ENCODE assay signal across 8 cellular contexts in genomic region chr5:69166686-69167487, GRCh38. TPM values are rescaled to one million over a fixed set of nuclear protein-coding genes. Genes with fewer than 3 reads are reported as not detected.
A peak's percentile ranks its signal among the peaks of the same experiment; 100 is the strongest.
DNase-seq lines count a peak whose midpoint lies in the region; ATAC-seq and TF ChIP-seq lines count a peak whose summit lies in the region.

CCNB1 (plus strand) TSS chr5:69167150; CDS start chr5:69167263, 113 bp downstream.

- CTCF ChIA-PET in mammary epithelial cell (lab: Charles Lee; ENCODE audit: low non-redundant PET), result no interaction called here

- H3K9me3 ChIP-seq in mammary epithelial cell (replicated peaks; ENCODE audit: insufficient read depth, low read length), result no peaks in the 10 kb centered on the region
- no peaks in the 10 kb centered on the region for H3K9me3 ChIP-seq in iPS-20b (ENCODE audit: insufficient read depth, low read depth, low read length)

- peak within 1 kb of the TSS; percentile 74 to 87 (median 76) for H3K4me3 ChIP-seq in mammary epithelial cell (replicated peaks in 1 of 3; ENCODE audit: insufficient read depth in 1 of 3, low read depth in 2 of 3, low read length in 3 of 3)
- peak within 1 kb of the TSS; percentile 92 for H3K4me3 ChIP-seq in iPS-20b (ENCODE audit: low read length)
- peak within 1 kb of the TSS; percentile 61 to 90 (median 72) for H3K4me3 ChIP-seq in skin epidermis

- DNase-seq in AG08395 (ENCODE audit: low spot score), result peak; percentile 100
- DNase-seq in NCI-H2227 (lab: John Stamatoyannopoulos, UW; ENCODE audit: unreplicated experiment), result peak; percentile 98
- DNase-seq in mammary epithelial cell, result peak; percentile 98

- intact Hi-C loops in mammary epithelial cell (cut with micrococcal nuclease), result loop anchor here (2.0 to 5.0 kb wide), 2 partner anchors 65 to 74 kb away; partner anchors contain the start of gene CDK7

- peak within 1 kb of the TSS; percentile 95 for H3K4me2 ChIP-seq in mammary epithelial cell (ENCODE audit: insufficient read depth, low read depth, low read length)

- dilution Hi-C loops in mammary epithelial cell (cut with HindIII; ENCODE audit: low sequenced_read_pairs), result no loop called here

- peak within 1 kb of the TSS; percentile 95 for H2AFZ ChIP-seq in mammary epithelial cell (ENCODE audit: low read depth, low read length)

- no TSS peak for BruUV-seq in mammary epithelial cell (replicated peaks; lab: Mats Ljungman, UMichigan)

- in situ Hi-C loops in mammary epithelial cell (cut with MboI; ENCODE audit: low sequenced_read_pairs in 2 of 2), result no loop called here

- no peak for TF ChIP-seq CTCF in VCaP (conservative IDR thresholded peaks at IDR 0.05)
- TF ChIP-seq CTCF in mammary epithelial cell (conservative IDR thresholded peaks at IDR 0.05 in 1 of 2, IDR thresholded peaks at IDR 0.05 in 1 of 2; ENCODE audit: extremely low read depth in 1 of 2, insufficient read depth in 1 of 2, low read depth in 1 of 2, low read length in 2 of 2), result no peak

- H3K27me3 ChIP-seq in mammary epithelial cell (ENCODE audit: insufficient read depth, low read length) (no peaks in the 10 kb centered on the region), iPS-20b (ENCODE audit: insufficient read depth, low read length) (no peaks in the 10 kb centered on the region)

- no peaks in the 10 kb centered on the region for H4K20me1 ChIP-seq in mammary epithelial cell (ENCODE audit: insufficient read depth, low read length)

- H3K27ac ChIP-seq in VCaP (peak within 1 kb of the TSS; percentile 69), mammary epithelial cell (ENCODE audit: insufficient read depth, low read depth, low read length) (peak within 1 kb of the TSS; percentile 81), iPS-20b (ENCODE audit: low read length) (peak within 1 kb of the TSS; percentile 88), skin epidermis (peak within 1 kb of the TSS in 18 of 21 experiments; percentile 1 to 77 (median 58))

- peak; percentile 99 for ATAC-seq in GM18909 (IDR thresholded peaks at IDR 0.05; ENCODE audit: poor library complexity, unreplicated experiment)
- ATAC-seq in HG03159 (IDR thresholded peaks at IDR 0.05; ENCODE audit: unreplicated experiment), result peak; percentile 99

- H3K36me3 ChIP-seq in mammary epithelial cell (ENCODE audit: insufficient read depth, low read length) (peaks cover 18% of the 10 kb centered on the region), iPS-20b (ENCODE audit: insufficient read depth, low read depth, low read length) (peaks cover 42% of the 10 kb centered on the region)

- H3K9ac ChIP-seq in mammary epithelial cell (ENCODE audit: insufficient read depth, low read length) (peak within 1 kb of the TSS; percentile 92), iPS-20b (ENCODE audit: low read depth, low read length) (peak within 1 kb of the TSS; percentile 100)

- peaks cover 46% of the 10 kb centered on the region for H3K79me2 ChIP-seq in mammary epithelial cell (ENCODE audit: insufficient read depth, low read length)

- WGBS in mammary epithelial cell (ENCODE audit: low coverage, missing lambda C conversion rate), result 1% methylated on average over 32 of the region's 50 CpGs

- peaks cover 19% of the 10 kb centered on the region for H3K4me1 ChIP-seq in mammary epithelial cell (ENCODE audit: insufficient read depth, low read length)
- peaks cover 11% of the 10 kb centered on the region; the same call in 1 of the 2 replicates for H3K4me1 ChIP-seq in iPS-20b (ENCODE audit: insufficient read depth, low read length)

RNA-seq across cellular contexts. Expression of gene CCNB1, which starts in this region (rescaled TPM):
- total RNA-seq in mammary epithelial cell, result 100 to 1,000 TPM in 1 of 2 donors, 10 to 100 TPM in 1; 22.5 to 151 TPM
- 158 TPM for polyA plus RNA-seq in mammary epithelial cell
- 134 TPM for polyA minus RNA-seq in mammary epithelial cell

Comparison
In these comparisons a context has a peak if more than half of its experiments do, and no peak if none do; other contexts are left out.
1. Peak in every context shown above with its lines: DNase-seq, ATAC-seq, H3K4me3 ChIP-seq and H3K27ac ChIP-seq.